Comparison of ENCODE assay signal across 24 cellular contexts in the genomic region with DNA sequence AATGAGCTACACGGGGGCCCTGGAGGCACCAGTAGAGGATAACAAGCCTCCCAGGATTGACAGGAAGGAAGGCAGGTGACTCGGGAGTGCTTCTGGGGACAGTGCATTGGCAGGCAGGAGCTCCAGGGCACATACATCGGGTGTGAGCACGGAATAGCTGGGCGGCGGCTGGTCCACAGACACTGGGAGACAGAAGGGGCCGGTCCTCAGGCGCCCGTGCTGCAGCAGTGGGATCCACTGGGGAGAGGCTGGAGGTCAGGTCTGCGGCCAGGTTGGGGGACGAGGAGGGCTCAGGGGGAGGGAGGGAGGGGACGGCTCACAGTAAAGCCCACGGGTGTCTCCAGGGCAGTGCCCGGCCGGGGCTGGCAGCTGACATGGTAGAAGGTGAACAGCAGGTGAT. TPM values are rescaled to one million over a fixed set of nuclear protein-coding genes. Genes with fewer than 3 reads are reported as not detected.
"Had no signal": no experiment of that assay in that cellular context is flagged by ENCODE, and none has a peak within 500 bp of the region (broad histone marks: within the 10 kb centered on the region; RNA-seq: fewer than 3 reads in every experiment).

No MANE protein-coding gene starts in this region.

- H3K4me1 Mint-ChIP-seq: activated B cell treated with CpG ODN at 0.5 μM for 24 hours; activated CD4-positive, alpha-beta T cell treated with anti-CD3 and anti-CD28 coated beads, Interleukin-2, amount 10 ng/mL, durations not matched to agents 24 days and 14 days; activated naive CD8-positive, alpha-beta T cell treated with anti-CD3 and anti-CD28 coated beads for 36 hours; IgD-negative memory B cell; T-cell had no signal

- H3K27ac ChIP-seq: SK-N-MC had no signal

- H3K4me3 Mint-ChIP-seq: activated B cell treated with CpG ODN at 0.5 μM for 24 hours; activated CD4-positive, alpha-beta T cell treated with anti-CD3 and anti-CD28 coated beads, Interleukin-2, amount 10 ng/mL, durations not matched to agents 24 days and 14 days; activated naive CD4-positive, alpha-beta T cell treated with anti-CD3 and anti-CD28 coated beads for 36 hours; activated naive CD8-positive, alpha-beta T cell treated with anti-CD3 and anti-CD28 coated beads for 36 hours; activated T-cell treated with anti-CD3 and anti-CD28 coated beads, Interleukin-2, amount 50 U/mL, for 4 hours; IgD-negative memory B cell; T-cell had no signal

- DNase-seq: activated B cell treated with CpG ODN at 0.5 μM for 24 hours; activated CD4-positive, alpha-beta T cell treated with anti-CD3 and anti-CD28 coated beads for 1 hour; activated CD4-positive, alpha-beta T cell treated with anti-CD3 and anti-CD28 coated beads, Interleukin-2, amount 10 ng/mL, durations not matched to agents 24 days and 14 days; activated CD4-positive, alpha-beta T cell treated with anti-CD3 and anti-CD28 coated beads, Interleukin-2, amount 50 U/mL, for 48 hours; activated gamma-delta T cell; activated naive CD4-positive, alpha-beta T cell treated with anti-CD3 and anti-CD28 coated beads for 36 hours; activated naive CD8-positive, alpha-beta T cell treated with anti-CD3 and anti-CD28 coated beads for 36 hours; activated T-cell treated with anti-CD3 and anti-CD28 coated beads, Interleukin-2, amount 50 U/mL, for 4 hours; KG1; NCI-H1092; NCI-H1417 treated with DMSO at 0.1 percent for 48 hours; NCI-H1694; NCI-H2029; NCI-H510A treated with DMSO at 0.1 percent for 48 hours; T-cell; T-helper 2 cell; T1000 had no signal

- H3K36me3 Mint-ChIP-seq: activated naive CD8-positive, alpha-beta T cell treated with anti-CD3 and anti-CD28 coated beads for 36 hours; IgD-negative memory B cell; T-cell had no signal

- ATAC-seq: activated T-cell treated with anti-CD3 and anti-CD28 coated beads, Interleukin-2, amount 50 U/mL, for 4 hours; Right ventricle myocardium inferior; T-cell had no signal

- H3K4me3 ChIP-seq: SK-N-MC had no signal

- H3K27me3 Mint-ChIP-seq: activated CD4-positive, alpha-beta T cell treated with anti-CD3 and anti-CD28 coated beads, Interleukin-2, amount 10 ng/mL, durations not matched to agents 24 days and 14 days; IgD-negative memory B cell had no signal

- H3K27ac Mint-ChIP-seq: activated B cell treated with CpG ODN at 0.5 μM for 24 hours; activated CD4-positive, alpha-beta T cell treated with anti-CD3 and anti-CD28 coated beads, Interleukin-2, amount 10 ng/mL, durations not matched to agents 24 days and 14 days; activated naive CD4-positive, alpha-beta T cell treated with anti-CD3 and anti-CD28 coated beads for 36 hours; activated naive CD8-positive, alpha-beta T cell treated with anti-CD3 and anti-CD28 coated beads for 36 hours; IgD-negative memory B cell; T-cell had no signal

RNA-seq across cellular contexts. Expression of a gene that starts 2.1 kb away (rescaled TPM):
- total RNA-seq: activated B cell treated with CpG ODN at 0.5 μM for 24 hours; activated CD4-positive, alpha-beta T cell treated with anti-CD3 and anti-CD28 coated beads, Interleukin-2, amount 10 ng/mL, durations not matched to agents 24 days and 14 days; activated naive CD4-positive, alpha-beta T cell treated with anti-CD3 and anti-CD28 coated beads for 36 hours; activated naive CD8-positive, alpha-beta T cell treated with anti-CD3 and anti-CD28 coated beads for 36 hours; activated T-cell treated with anti-CD3 and anti-CD28 coated beads, Interleukin-2, amount 50 U/mL, for 4 hours; cardiac septum; LHCN-M2; M059J; RPMI7951; T-cell had no signal

RNA-seq across cellular contexts. Expression of a gene that starts 58.6 kb away (rescaled TPM):
- total RNA-seq: activated B cell treated with CpG ODN at 0.5 μM for 24 hours; activated CD4-positive, alpha-beta T cell treated with anti-CD3 and anti-CD28 coated beads, Interleukin-2, amount 10 ng/mL, durations not matched to agents 24 days and 14 days; activated naive CD4-positive, alpha-beta T cell treated with anti-CD3 and anti-CD28 coated beads for 36 hours; activated naive CD8-positive, alpha-beta T cell treated with anti-CD3 and anti-CD28 coated beads for 36 hours; activated T-cell treated with anti-CD3 and anti-CD28 coated beads, Interleukin-2, amount 50 U/mL, for 4 hours; cardiac septum; LHCN-M2; M059J; Right ventricle myocardium inferior; RPMI7951; T-cell had no signal
